Comparison of ENCODE assay signal across 22 cellular contexts in the genomic region with DNA sequence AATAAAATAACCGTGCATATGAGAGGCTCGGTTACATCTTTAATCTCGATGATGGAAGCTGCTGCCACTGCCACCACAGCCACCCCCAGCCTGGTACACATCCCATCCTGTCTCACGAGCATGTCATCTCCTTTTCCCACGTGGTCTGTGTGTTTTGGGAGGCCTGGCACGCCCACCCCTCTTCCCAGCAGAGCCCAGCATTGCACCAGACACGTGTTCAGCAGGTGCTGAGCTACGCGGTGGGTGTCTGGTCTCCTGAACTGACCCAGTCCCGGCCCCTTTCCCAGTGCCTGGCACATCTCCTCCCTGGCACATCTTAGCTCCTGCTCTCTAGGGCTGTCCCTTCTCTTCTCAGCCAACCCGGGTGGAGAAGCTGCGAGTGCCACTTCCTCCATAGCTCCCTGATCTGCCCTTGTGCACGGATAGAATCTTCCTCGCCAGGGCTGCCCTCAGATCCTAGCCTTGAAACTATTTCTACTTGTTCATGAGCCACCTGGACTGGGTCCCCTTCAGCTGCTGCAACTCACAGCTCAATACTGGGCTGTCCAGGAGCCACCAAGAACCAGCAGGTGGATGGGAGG. TPM values are rescaled to one million over a fixed set of nuclear protein-coding genes. Genes with fewer than 3 reads are reported as not detected.
"Had no signal": no experiment of that assay in that cellular context is flagged by ENCODE, and none has a peak within 500 bp of the region (broad histone marks: within the 10 kb centered on the region; RNA-seq: fewer than 3 reads in every experiment).

No MANE protein-coding gene starts in this region.

- H3K36me3 Mint-ChIP-seq: activated naive CD8-positive, alpha-beta T cell treated with anti-CD3 and anti-CD28 coated beads, Interleukin-2, amount 10 ng/mL, durations not matched to agents 7 days and 5 days; T-cell had no signal

- H3K27ac Mint-ChIP-seq: activated CD4-positive, alpha-beta T cell treated with anti-CD3 and anti-CD28 coated beads, Interleukin-2, amount 10 ng/mL, durations not matched to agents 7 days and 5 days; activated CD8-positive, alpha-beta T cell treated with anti-CD3 and anti-CD28 coated beads for 36 hours; activated naive CD8-positive, alpha-beta T cell treated with anti-CD3 and anti-CD28 coated beads, Interleukin-2, amount 10 ng/mL, durations not matched to agents 7 days and 5 days; T-cell had no signal

- H3K27me3 Mint-ChIP-seq: activated CD4-positive, alpha-beta T cell treated with anti-CD3 and anti-CD28 coated beads, Interleukin-2, amount 10 ng/mL, durations not matched to agents 7 days and 5 days; activated CD8-positive, alpha-beta T cell treated with anti-CD3 and anti-CD28 coated beads for 36 hours had no signal

- DNase-seq: activated CD4-positive, alpha-beta T cell treated with anti-CD3 and anti-CD28 coated beads, Interleukin-2, amount 10 ng/mL, durations not matched to agents 7 days and 5 days; activated CD4-positive, CD25-positive, alpha-beta regulatory T cell; activated CD8-positive, alpha-beta memory T cell treated with anti-CD3 and anti-CD28 coated beads, Interleukin-2, amount 50 U/mL, for 48 hours; activated CD8-positive, alpha-beta T cell treated with anti-CD3 and anti-CD28 coated beads for 36 hours; activated naive CD4-positive, alpha-beta T cell treated with anti-CD3 and anti-CD28 coated beads, Interleukin-2, amount 50 U/mL, for 16 hours; activated naive CD8-positive, alpha-beta T cell treated with anti-CD3 and anti-CD28 coated beads, Interleukin-2, amount 10 ng/mL, durations not matched to agents 7 days and 5 days; activated T-cell treated with anti-CD3 and anti-CD28 coated beads, Interleukin-2, amount 50 U/mL, for 1 hour; adrenal gland; NCI-H1092; NCI-H1417 treated with DMSO at 0.1 percent for 48 hours; NCI-H1694; NCI-H2029 treated with DMSO at 0.1 percent for 48 hours; NCI-H510A treated with DMSO at 0.1 percent for 48 hours; NCI-H69; NK-92 treated with Interleukin-12 subunit alpha and Interleukin-12 subunit beta, amount 100 ng/mL, for 24 hours; SIG-M5; T-cell; T-helper 2 cell had no signal

- H3K36me3 ChIP-seq: adrenal gland had no signal

- H3K9ac ChIP-seq: KMS-11 had no signal

- H3K4me3 Mint-ChIP-seq: activated CD4-positive, alpha-beta T cell treated with anti-CD3 and anti-CD28 coated beads, Interleukin-2, amount 10 ng/mL, durations not matched to agents 7 days and 5 days; activated CD8-positive, alpha-beta T cell treated with anti-CD3 and anti-CD28 coated beads for 36 hours; activated naive CD8-positive, alpha-beta T cell treated with anti-CD3 and anti-CD28 coated beads, Interleukin-2, amount 10 ng/mL, durations not matched to agents 7 days and 5 days; T-cell had no signal

- H3K27me3 ChIP-seq: adrenal gland had no signal

- H3K4me1 ChIP-seq: adrenal gland had no signal

- H3K4me3 ChIP-seq: adrenal gland, SK-N-MC had no signal

- H3K27ac ChIP-seq: adrenal gland, KMS-11, SK-N-MC, VCaP had no signal

- H3K4me1 Mint-ChIP-seq: activated CD4-positive, alpha-beta T cell treated with anti-CD3 and anti-CD28 coated beads, Interleukin-2, amount 10 ng/mL, durations not matched to agents 7 days and 5 days; activated naive CD8-positive, alpha-beta T cell treated with anti-CD3 and anti-CD28 coated beads, Interleukin-2, amount 10 ng/mL, durations not matched to agents 7 days and 5 days; T-cell had no signal

- H3K4me2 ChIP-seq: KMS-11 had no signal

- H3K9me3 Mint-ChIP-seq: activated CD4-positive, alpha-beta T cell treated with anti-CD3 and anti-CD28 coated beads, Interleukin-2, amount 10 ng/mL, durations not matched to agents 7 days and 5 days; activated CD8-positive, alpha-beta T cell treated with anti-CD3 and anti-CD28 coated beads for 36 hours; activated naive CD8-positive, alpha-beta T cell treated with anti-CD3 and anti-CD28 coated beads, Interleukin-2, amount 10 ng/mL, durations not matched to agents 7 days and 5 days; T-cell had no signal

- H3K9me3 ChIP-seq: adrenal gland had no signal

RNA-seq across cellular contexts. Expression of a gene that starts 36.8 kb away (rescaled TPM):
- total RNA-seq: activated CD4-positive, alpha-beta T cell treated with anti-CD3 and anti-CD28 coated beads, Interleukin-2, amount 10 ng/mL, durations not matched to agents 7 days and 5 days; activated CD8-positive, alpha-beta T cell treated with anti-CD3 and anti-CD28 coated beads for 36 hours; activated naive CD8-positive, alpha-beta T cell treated with anti-CD3 and anti-CD28 coated beads, Interleukin-2, amount 10 ng/mL, durations not matched to agents 7 days and 5 days; MCF 10A had no signal
